Comparison of ENCODE assay signal across 8 cellular contexts in the genomic region with DNA sequence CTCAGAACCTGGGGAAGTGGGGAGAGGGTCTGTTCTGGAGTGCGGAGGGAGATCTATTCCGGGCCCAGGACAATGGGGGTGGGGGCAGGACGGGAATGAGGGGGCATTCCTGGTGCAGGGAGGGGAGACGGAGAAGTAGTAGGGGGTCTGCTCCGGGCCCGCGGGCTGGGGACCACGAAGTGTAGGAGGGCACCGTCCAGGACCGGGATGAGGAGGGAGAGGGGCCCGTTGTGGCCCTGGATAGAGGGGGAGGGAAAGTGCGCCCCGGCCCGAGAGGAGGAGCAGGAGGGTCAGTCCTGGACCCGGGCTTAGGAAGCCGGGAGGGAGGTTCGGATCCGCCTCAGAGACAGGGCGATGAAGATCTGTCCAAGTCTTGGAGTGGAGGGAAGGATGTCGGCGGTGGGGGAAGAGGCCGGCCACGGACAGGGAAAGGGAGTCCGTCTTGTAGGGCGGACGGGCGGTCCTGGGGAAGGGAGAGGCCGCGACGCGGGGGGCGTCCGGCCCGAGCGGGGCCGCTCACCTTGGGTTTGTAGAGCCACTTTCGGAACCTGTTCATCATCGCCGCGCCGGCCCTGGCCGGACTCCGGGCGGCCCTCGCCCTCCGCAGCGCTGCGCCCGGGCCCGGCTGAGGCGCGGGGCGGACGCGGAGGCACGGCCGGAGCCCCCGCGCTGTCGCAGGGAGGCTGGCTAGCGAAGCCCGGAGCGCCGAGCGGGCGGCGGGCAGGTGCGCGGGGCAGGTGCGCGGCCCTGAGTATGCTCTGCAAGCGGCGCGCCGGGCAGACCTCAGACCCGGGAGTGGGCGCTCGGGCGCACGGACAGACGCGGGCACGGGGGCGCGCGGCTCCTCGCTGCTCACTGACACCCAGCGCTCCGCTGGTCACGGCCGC. TPM values are rescaled to one million over a fixed set of nuclear protein-coding genes. Genes with fewer than 3 reads are reported as not detected.
A peak's percentile ranks its signal among the peaks of the same experiment; 100 is the strongest.
DNase-seq lines count a peak whose midpoint lies in the region; FAIRE-seq and TF ChIP-seq lines count a peak whose summit lies in the region.

A gene (minus strand): TSS at position 881 of the 887 bp plus-strand sequence. CDS start 322 bp downstream, at position 559.

- H3K9me3 ChIP-seq in BLaER1 treated with 17β-estradiol and CSF1 and Interleukin-3, amounts not matched to agents 10 nM and 100 nM (replicated peaks in 1 of 11), result no peaks in the 10 kb centered on the region
- no peaks in the 10 kb centered on the region for H3K9me3 ChIP-seq in colonic mucosa

- peak within 1 kb of the TSS; percentile 20 to 84 (median 55); a peak in 19 of 22 replicates for H3K9ac ChIP-seq in BLaER1 treated with 17β-estradiol and CSF1 and Interleukin-3, amounts not matched to agents 10 nM and 100 nM
- peak within 1 kb of the TSS; percentile 78 to 84 for H3K9ac ChIP-seq in colonic mucosa (ENCODE audit: low read depth in 2 of 2, low read length in 2 of 2)

- H3K4me1 ChIP-seq in BLaER1 treated with 17β-estradiol and CSF1 and Interleukin-3, amounts not matched to agents 10 nM and 100 nM, result peaks cover 29 to 59% (median 52%) of the 10 kb centered on the region in 10 experiments
- peaks cover 22% of the 10 kb centered on the region for H3K4me1 ChIP-seq in colonic mucosa

- peaks cover 61 to 86% (median 81%) of the 10 kb centered on the region in 11 experiments for H3K27me3 ChIP-seq in BLaER1 treated with 17β-estradiol and CSF1 and Interleukin-3, amounts not matched to agents 10 nM and 100 nM
- H3K27me3 ChIP-seq in H7 (ENCODE audit: control insufficient read depth, insufficient read depth, low read length) (peaks cover 56% of the 10 kb centered on the region), colonic mucosa (no peaks in the 10 kb centered on the region)

- no peaks in the 10 kb centered on the region for H3K36me3 ChIP-seq in BLaER1 treated with 17β-estradiol and CSF1 and Interleukin-3, amounts not matched to agents 10 nM and 100 nM
- no peaks in the 10 kb centered on the region for H3K36me3 ChIP-seq in H7 (replicated peaks; ENCODE audit: control insufficient read depth, insufficient read depth, low read length)
- no peaks in the 10 kb centered on the region for H3K36me3 ChIP-seq in colonic mucosa

- H3K4me3 ChIP-seq in BLaER1 treated with 17β-estradiol and CSF1 and Interleukin-3, amounts not matched to agents 10 nM and 100 nM, result peak within 1 kb of the TSS; percentile 54 to 77 (median 67)
- peak within 1 kb of the TSS; percentile 58 for H3K4me3 ChIP-seq in H7 (ENCODE audit: insufficient read depth, low read depth, low read length)
- H3K4me3 ChIP-seq in colonic mucosa, result peak within 1 kb of the TSS; percentile 69

- no peak for TF ChIP-seq POLR2A in GM12892 (IDR thresholded peaks at IDR 0.05; ENCODE audit: low read depth, low read length)

- peak within 1 kb of the TSS; percentile 91 to 100 (median 99) for H3K4me2 ChIP-seq in BLaER1 treated with 17β-estradiol and CSF1 and Interleukin-3, amounts not matched to agents 10 nM and 100 nM

- intact Hi-C loops in colonic mucosa (cut with DNase I), result no loop called here

- H4K20me1 ChIP-seq in BLaER1 treated with 17β-estradiol and CSF1 and Interleukin-3, amounts not matched to agents 10 nM and 100 nM, result peaks cover 0 to 48% (median 30%) of the 10 kb centered on the region in 11 experiments; a peak in 14 of 22 replicates

- peak; percentile 82 for DNase-seq in H7
- DNase-seq in OCI-M1 (lab: John Stamatoyannopoulos, UW), result peak; percentile 48
- peak; percentile 34 for DNase-seq in colonic mucosa
- no peak for DNase-seq in mucosa of gallbladder (ENCODE audit: low spot score)
- no peak for DNase-seq in NCI-H2171 (lab: John Stamatoyannopoulos, UW)
- no peak for DNase-seq in DMS153 (lab: John Stamatoyannopoulos, UW)
- DNase-seq in GM12892 (ENCODE audit: insufficient read length), result no peak

- TF ChIP-seq CTCF in colonic mucosa (IDR thresholded peaks at IDR 0.05), result no peak

- H3K27ac ChIP-seq in BLaER1 treated with 17β-estradiol and CSF1 and Interleukin-3, amounts not matched to agents 10 nM and 100 nM, result peak within 1 kb of the TSS in 4 of 11 experiments; percentile 43 to 75 (median 66); a peak in 9 of 22 replicates
- H3K27ac ChIP-seq in colonic mucosa, result peak within 1 kb of the TSS; percentile 40

- FAIRE-seq in GM12892 (lab: Jason Lieb, UNC), result no peak

RNA-seq across cellular contexts. Expression of the gene that starts here (rescaled TPM):
- total RNA-seq in H7 (2014; rRNA removed; shearing (Covaris generic)), result 2.1 and 5.7 TPM in 2 replicates
- 10 to 100 TPM; 29.6 to 31.6 TPM for total RNA-seq in colonic mucosa
- total RNA-seq in mucosa of gallbladder, result 31.1 TPM
- polyA plus RNA-seq in GM12892 (2012; ENCODE audit: missing spikeins), result 1.7 TPM

Comparison
In these comparisons a context has a peak if more than half of its experiments do, and no peak if none do; other contexts are left out.
1. DNase-seq: peak in H7 (single experiment), OCI-M1 (single experiment) and colonic mucosa (single experiment); none in mucosa of gallbladder (single experiment), NCI-H2171 (single experiment), DMS153 (single experiment) and GM12892 (single experiment).
2. Peak in every context shown above with its lines, with median percentiles within 50 percentile points of each other: H3K4me3 ChIP-seq.